ENCODE assay signal across 9 cellular contexts in the genomic region with DNA sequence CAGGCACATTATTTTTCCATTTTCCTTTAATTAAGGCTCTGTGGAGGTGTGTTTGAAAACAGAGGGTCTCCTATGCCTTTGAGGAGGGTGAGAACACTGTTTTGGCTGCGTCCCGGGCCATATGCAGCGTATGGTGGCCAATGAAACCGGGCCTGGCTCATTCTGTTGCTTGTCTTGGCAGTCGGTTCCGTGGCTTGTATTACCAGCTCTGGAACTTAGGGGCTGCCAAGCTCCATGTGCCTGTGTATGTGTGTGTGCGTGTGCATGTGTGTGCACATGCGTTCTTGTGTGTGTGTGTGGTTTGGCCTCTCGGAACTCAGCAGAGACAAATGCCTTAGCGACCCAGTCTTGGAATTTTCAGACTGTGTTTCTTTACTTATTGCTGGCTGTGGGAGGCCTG. TPM values are rescaled to one million over a fixed set of nuclear protein-coding genes. Genes with fewer than 3 reads are reported as not detected.
DNase-seq lines count a peak whose midpoint lies in the region; ATAC-seq and TF ChIP-seq lines count a peak whose summit lies in the region.
"Had no signal": no experiment of that assay in that cellular context is flagged by ENCODE, and none has a peak within 500 bp of the region (broad histone marks: within the 10 kb centered on the region; RNA-seq: fewer than 3 reads in every experiment).

No MANE protein-coding gene starts in this region.

- peak; percentile 60 for DNase-seq in NCI-H2227 (lab: John Stamatoyannopoulos, UW; ENCODE audit: unreplicated experiment)
- DNase-seq in NCI-H2227 treated with DMSO at 0.1 percent for 48 hours (lab: John Stamatoyannopoulos, UW) = no peak
- no peak for DNase-seq in upper lobe of left lung
- no peak for DNase-seq in NCI-H146 (lab: John Stamatoyannopoulos, UW)
- DNase-seq in GM19238 (ENCODE audit: insufficient read length, low spot score) = no peak
- DNase-seq: NCI-H2029 had no signal

- WGBS in upper lobe of left lung, 2 donors = 37 to 56% methylated on average over 9 to 10 of the region's 10 CpGs

- H3K9me3 ChIP-seq in duodenal mucosa (ENCODE audit: control insufficient read depth in 1 of 2, low read length in 2 of 2) (no peaks in the 10 kb centered on the region), mucosa of stomach (ENCODE audit: control insufficient read depth, low read length) (no peaks in the 10 kb centered on the region), upper lobe of left lung (no peaks in the 10 kb centered on the region)

- H3K9ac ChIP-seq in duodenal mucosa (ENCODE audit: low read depth in 1 of 2, low read length in 2 of 2) (peak overlapping the region in 1 of 2 donors; percentile 33), mucosa of stomach (ENCODE audit: low read length) (peak overlapping the region; percentile 32)

- H3K27me3 ChIP-seq in duodenal mucosa (ENCODE audit: control insufficient read depth in 1 of 2, insufficient read depth in 2 of 2, low read length in 2 of 2) (no peaks in the 10 kb centered on the region), mucosa of stomach (ENCODE audit: control insufficient read depth, insufficient read depth, low read length) (no peaks in the 10 kb centered on the region), upper lobe of left lung (no peaks in the 10 kb centered on the region)

- TF ChIP-seq EP300 in upper lobe of left lung (IDR thresholded peaks at IDR 0.05) = no peak

- H3K27ac ChIP-seq in duodenal mucosa (ENCODE audit: low read depth, low read length) (no peak overlapping the region), upper lobe of left lung (peak overlapping the region; percentile 10 to 94 (median 74))

- H3K36me3 ChIP-seq in duodenal mucosa (ENCODE audit: control insufficient read depth in 1 of 2, insufficient read depth in 2 of 2, low read length in 2 of 2) (peaks cover 10 to 28% of the 10 kb centered on the region in 2 donors), mucosa of stomach (ENCODE audit: control insufficient read depth, insufficient read depth, low read length) (peaks cover 9% of the 10 kb centered on the region), upper lobe of left lung (peaks cover 5 to 38% (median 25%) of the 10 kb centered on the region in 4 donors)

- H3K4me1 ChIP-seq in duodenal mucosa (ENCODE audit: control insufficient read depth in 1 of 2, insufficient read depth in 2 of 2, low read length in 2 of 2) = peaks cover 41 to 54% of the 10 kb centered on the region in 2 donors
- peaks cover 51% of the 10 kb centered on the region for H3K4me1 ChIP-seq in mucosa of stomach (ENCODE audit: control insufficient read depth, insufficient read depth, low read length)
- peaks cover 43 to 69% (median 59%) of the 10 kb centered on the region in 4 donors for H3K4me1 ChIP-seq in upper lobe of left lung

- no peak for ATAC-seq in upper lobe of left lung (ENCODE audit: low FRiP score in 2 of 2)
- no peak for ATAC-seq in HG02973 (IDR thresholded peaks at IDR 0.05; ENCODE audit: unreplicated experiment)

- TF ChIP-seq CTCF in upper lobe of left lung (IDR thresholded peaks at IDR 0.05) = no peak

- H3K4me3 ChIP-seq in duodenal mucosa (ENCODE audit: low read depth in 1 of 2, low read length in 2 of 2) (peak overlapping the region; percentile 77 to 82), mucosa of stomach (ENCODE audit: low read length) (peak overlapping the region; percentile 40), upper lobe of left lung (peak overlapping the region; percentile 25 to 83 (median 72))

- TF ChIP-seq POLR2A in upper lobe of left lung (IDR thresholded peaks at IDR 0.05) = no peak

RNA-seq across cellular contexts. Expression of a gene that starts 2.7 kb away (rescaled TPM):
- 100 to 1,000 TPM in 3 of 6 donors, 10 to 100 TPM in 3; 60.5 to 150 (median 110) TPM for total RNA-seq in upper lobe of left lung
